Comparison of ENCODE assay signal across 10 cellular contexts in genomic region chr10:99926925-99927718, GRCh38.
DNase-seq lines count a peak whose midpoint lies in the region; ATAC-seq, FAIRE-seq and TF ChIP-seq lines count a peak whose summit lies in the region.
"Had no signal": no experiment of that assay in that cellular context is flagged by ENCODE, and none has a peak within 500 bp of the region (broad histone marks: within the 10 kb centered on the region; RNA-seq: fewer than 3 reads in every experiment).

No MANE protein-coding gene starts in this region.

- no peaks in the 10 kb centered on the region for H3K9me3 Mint-ChIP-seq in activated naive CD4-positive, alpha-beta T cell treated with anti-CD3 and anti-CD28 coated beads, Interleukin-2, amount 50 U/mL, for 24 hours
- H3K9me3 Mint-ChIP-seq in activated naive CD4-positive, alpha-beta T cell treated with anti-CD3 and anti-CD28 coated beads for 36 hours, result no peaks in the 10 kb centered on the region
- no peaks in the 10 kb centered on the region for H3K9me3 Mint-ChIP-seq in immature natural killer cell

- H3K4me3 ChIP-seq in H1 (ENCODE audit: extremely low read depth in 1 of 4, insufficient read depth in 2 of 4, low read depth in 3 of 4, low read length in 4 of 4), result no peak overlapping the region
- H3K4me3 ChIP-seq in uterus, result no peak overlapping the region
- no peak overlapping the region for H3K4me3 ChIP-seq in gastroesophageal sphincter

- 88% methylated on average over 9 of the region's 9 CpGs; no CpG with 5 or more reads in 1 of the 2 experiments for WGBS in H1 (ENCODE audit: extremely low coverage in 1 of 2, insufficient coverage in 1 of 2, insufficient read length in 1 of 2, insufficient replicate concordance in 2 of 2, low coverage in 1 of 2, low lambda C conversion rate in 2 of 2, missing lambda C conversion rate in 1 of 2), 2 experiments
- 45 to 53% methylated on average over 9 of the region's 9 CpGs for WGBS in gastroesophageal sphincter (ENCODE audit: low coverage in 1 of 2), 2 donors

- H2BK20ac ChIP-seq in H1 (ENCODE audit: low read length), result 0 out of 2 replicates have a peak overlapping the region, but pooled peaks have one; percentile 34

- H3K14ac ChIP-seq in H1 (ENCODE audit: insufficient read length), result no peak overlapping the region

- 0 out of 2 replicates have a peak overlapping the region, but pooled peaks have one; percentile 56 for H2BK12ac ChIP-seq in H1 (ENCODE audit: low read depth, low read length)

- H3K27ac ChIP-seq in H1 (ENCODE audit: low read depth, low read length) (no peak overlapping the region), uterus (peak overlapping the region; percentile 40 to 50), gastroesophageal sphincter (peak overlapping the region in 2 of 4 donors; percentile 43 to 51)
- H3K27ac ChIP-seq: KMS-11 had no signal

- peaks cover 12% of the 10 kb centered on the region for H3K4me1 Mint-ChIP-seq in activated naive CD4-positive, alpha-beta T cell treated with anti-CD3 and anti-CD28 coated beads, Interleukin-2, amount 50 U/mL, for 24 hours
- peaks cover 20% of the 10 kb centered on the region for H3K4me1 Mint-ChIP-seq in activated naive CD4-positive, alpha-beta T cell treated with anti-CD3 and anti-CD28 coated beads for 36 hours (ENCODE audit: low read depth)
- peaks cover 2 to 11% of the 10 kb centered on the region in 2 donors for H3K4me1 Mint-ChIP-seq in immature natural killer cell

- no peak overlapping the region for H3K4me3 Mint-ChIP-seq in activated naive CD4-positive, alpha-beta T cell treated with anti-CD3 and anti-CD28 coated beads, Interleukin-2, amount 50 U/mL, for 24 hours
- H3K4me3 Mint-ChIP-seq in activated naive CD4-positive, alpha-beta T cell treated with anti-CD3 and anti-CD28 coated beads for 36 hours, result no peak overlapping the region
- H3K4me3 Mint-ChIP-seq in immature natural killer cell, result no peak overlapping the region

- no peak overlapping the region for H4K91ac ChIP-seq in H1 (replicated peaks; ENCODE audit: insufficient read length, low read length)

- H3K4ac ChIP-seq in H1 (replicated peaks; ENCODE audit: insufficient read length, low read depth, low read length), result no peak overlapping the region

- H4K5ac ChIP-seq in H1 (ENCODE audit: insufficient read length, low read depth, low read length), result no peak overlapping the region

- H2BK15ac ChIP-seq in H1 (ENCODE audit: low read length), result 0 out of 2 replicates have a peak overlapping the region, but pooled peaks have one; percentile 76

- no peaks in the 10 kb centered on the region for H3K36me3 ChIP-seq in H1 (ENCODE audit: control insufficient read depth in 2 of 4, insufficient read depth in 4 of 4, low read length in 3 of 4)
- H3K36me3 ChIP-seq in uterus, result no peaks in the 10 kb centered on the region
- H3K36me3 ChIP-seq in gastroesophageal sphincter, result no peaks in the 10 kb centered on the region

- H3K18ac ChIP-seq in H1 (ENCODE audit: extremely low read depth, low read length), result no peak overlapping the region; the same call in 1 of the 2 replicates

- no peak overlapping the region for H3K56ac ChIP-seq in H1 (replicated peaks; ENCODE audit: insufficient read length, low read depth, low read length)

- no peak overlapping the region for H3K23ac ChIP-seq in H1 (ENCODE audit: insufficient read length)

- H3K27me3 Mint-ChIP-seq in activated naive CD4-positive, alpha-beta T cell treated with anti-CD3 and anti-CD28 coated beads, Interleukin-2, amount 50 U/mL, for 24 hours, result no peaks in the 10 kb centered on the region
- H3K27me3 Mint-ChIP-seq in activated naive CD4-positive, alpha-beta T cell treated with anti-CD3 and anti-CD28 coated beads for 36 hours (ENCODE audit: low read depth), result no peaks in the 10 kb centered on the region
- H3K27me3 Mint-ChIP-seq in immature natural killer cell (ENCODE audit: low read depth in 3 of 3), result peaks cover 0 to 2% (median 0%) of the 10 kb centered on the region in 3 donors

- H3K79me2 ChIP-seq in H1 (ENCODE audit: control insufficient read depth in 1 of 2, insufficient read depth in 2 of 2, low read length in 2 of 2), result no peaks in the 10 kb centered on the region

- no peaks in the 10 kb centered on the region for H3K27me3 ChIP-seq in H1 (replicated peaks in 1 of 4; ENCODE audit: control insufficient read depth in 3 of 4, extremely low read depth in 1 of 4, insufficient read depth in 3 of 4, low read length in 3 of 4)
- no peaks in the 10 kb centered on the region for H3K27me3 ChIP-seq in uterus
- H3K27me3 ChIP-seq in gastroesophageal sphincter, result no peaks in the 10 kb centered on the region

- H2AK5ac ChIP-seq in H1 (ENCODE audit: low read depth, low read length), result peak overlapping the region; percentile 70; the same call in 1 of the 2 replicates

- no peak for ATAC-seq in HG02763 (IDR thresholded peaks at IDR 0.05; ENCODE audit: unreplicated experiment)
- ATAC-seq in gastroesophageal sphincter, result no peak

- peak overlapping the region; percentile 33 for H3K27ac Mint-ChIP-seq in activated naive CD4-positive, alpha-beta T cell treated with anti-CD3 and anti-CD28 coated beads, Interleukin-2, amount 50 U/mL, for 24 hours
- no peak overlapping the region for H3K27ac Mint-ChIP-seq in activated naive CD4-positive, alpha-beta T cell treated with anti-CD3 and anti-CD28 coated beads for 36 hours
- H3K27ac Mint-ChIP-seq in immature natural killer cell, result peak overlapping the region in 1 of 6 donors; percentile 73

- H3K4me1 ChIP-seq in H1 (replicated peaks in 1 of 4; ENCODE audit: control insufficient read depth in 3 of 4, insufficient read depth in 4 of 4, low read length in 3 of 4) (peaks cover 7 to 20% (median 13%) of the 10 kb centered on the region in 4 experiments; a peak in 6 of 7 replicates), uterus (peaks cover 5 to 12% of the 10 kb centered on the region in 2 donors), gastroesophageal sphincter (peaks cover 0 to 72% (median 29%) of the 10 kb centered on the region in 3 donors)

- H3K36me3 Mint-ChIP-seq in activated naive CD4-positive, alpha-beta T cell treated with anti-CD3 and anti-CD28 coated beads, Interleukin-2, amount 50 U/mL, for 24 hours, result peaks cover 7% of the 10 kb centered on the region
- no peaks in the 10 kb centered on the region for H3K36me3 Mint-ChIP-seq in activated naive CD4-positive, alpha-beta T cell treated with anti-CD3 and anti-CD28 coated beads for 36 hours (ENCODE audit: low read depth)
- H3K36me3 Mint-ChIP-seq in immature natural killer cell, result peaks cover 1 to 4% (median 3%) of the 10 kb centered on the region in 3 donors

- H2BK120ac ChIP-seq in H1 (replicated peaks; ENCODE audit: low read depth, low read length), result no peak overlapping the region

- TF ChIP-seq CTCF in H1 (IDR thresholded peaks at IDR 0.05; ENCODE audit: control extremely low read depth in 1 of 3, insufficient read depth in 1 of 3, low read depth in 1 of 3, low read length in 3 of 3) (no peak), uterus (IDR thresholded peaks at IDR 0.05) (no peak), gastroesophageal sphincter (IDR thresholded peaks at IDR 0.05) (no peak)

- TF ChIP-seq RAD21 in H1 (IDR thresholded peaks at IDR 0.05 in 1 of 2, conservative IDR thresholded peaks at IDR 0.05 in 1 of 2; ENCODE audit: low read depth in 2 of 2, low read length in 2 of 2), result no peak

- H3K79me1 ChIP-seq in H1 (ENCODE audit: low read depth, low read length), result no peaks in the 10 kb centered on the region

- POLR2A ChIA-PET in H1 (lab: Charles Lee; ENCODE audit: partially characterized antibody), result interaction anchor here (1.6 to 4.1 kb wide), 3 partner anchors 9 to 18 kb away, joined by 3 to 23 read pairs (median 11); no protein-coding TSS in a partner anchor

- intact Hi-C loops in activated naive CD4-positive, alpha-beta T cell treated with anti-CD3 and anti-CD28 coated beads for 36 hours (cut with micrococcal nuclease), result no loop called here
- intact Hi-C loops in uterus (cut with DNase I; ENCODE audit: low total_unique reads), result no loop called here

- H3K9me3 ChIP-seq in H1 (ENCODE audit: insufficient read depth in 2 of 2, low read depth in 1 of 2, low read length in 1 of 2), result no peaks in the 10 kb centered on the region
- H3K9me3 ChIP-seq in uterus, result no peaks in the 10 kb centered on the region
- H3K9me3 ChIP-seq in gastroesophageal sphincter, result no peaks in the 10 kb centered on the region

- no peak for FAIRE-seq in H1 (lab: Jason Lieb, UNC)

- CTCF ChIA-PET in activated naive CD4-positive, alpha-beta T cell treated with anti-CD3 and anti-CD28 coated beads for 36 hours (lab: Charles Lee), result no interaction called here
- CTCF ChIA-PET in H1 (lab: Charles Lee; ENCODE audit: partially characterized antibody), result interaction anchor here (0.6 to 1.9 kb wide), 5 partner anchors 13 to 143 kb away, joined by 3 to 8 read pairs (median 3); partner anchors contain the start of gene DNMBP

- no peak overlapping the region for H4K8ac ChIP-seq in H1 (ENCODE audit: extremely low read depth, insufficient read depth, low read length)

- TF ChIP-seq POLR2A in H1 (IDR thresholded peaks at IDR 0.05; ENCODE audit: control extremely low read depth in 1 of 2, low read depth in 2 of 2, low read length in 2 of 2), result no peak
- TF ChIP-seq POLR2A in uterus (IDR thresholded peaks at IDR 0.05), result no peak
- no peak for TF ChIP-seq POLR2A in gastroesophageal sphincter (IDR thresholded peaks at IDR 0.05)

- no peak overlapping the region for H2BK5ac ChIP-seq in H1 (ENCODE audit: low read depth, low read length)

- H3K23me2 ChIP-seq in H1 (ENCODE audit: low read depth, low read length), result no peaks in the 10 kb centered on the region

- no peaks in the 10 kb centered on the region for H4K20me1 ChIP-seq in H1 (replicated peaks in 1 of 2; ENCODE audit: control insufficient read depth in 1 of 2, insufficient read depth in 2 of 2, low read length in 2 of 2)

- DNase-seq in activated naive CD4-positive, alpha-beta T cell treated with anti-CD3 and anti-CD28 coated beads for 36 hours, result no peak
- no peak for DNase-seq in H1 (ENCODE audit: low read depth in 1 of 2, low spot score in 2 of 2)
- DNase-seq in lung microvascular endothelial cell (ENCODE audit: low read depth in 2 of 2), result peak; percentile 61 to 91
- peak; percentile 51 to 63 for DNase-seq in uterus
- DNase-seq in immature natural killer cell, result no peak
- DNase-seq: stimulated activated CD4-positive, alpha-beta T cell treated with anti-CD3 and anti-CD28 coated beads, Interleukin-12 subunit alpha, Interleukin-12 subunit beta, amount 100 ng/mL, for 4 hours had no signal

- no peak overlapping the region for H3K9ac ChIP-seq in H1 (replicated peaks in 1 of 4; ENCODE audit: extremely low read depth in 1 of 4, low read depth in 3 of 4, low read length in 3 of 4)
- H3K9ac ChIP-seq: KMS-11 had no signal

- H2AFZ ChIP-seq in H1 (ENCODE audit: low read length), result no peak overlapping the region

- no peak overlapping the region for H3K4me2 ChIP-seq in H1 (ENCODE audit: insufficient read depth in 1 of 2, low read depth in 2 of 2, low read length in 2 of 2)
- H3K4me2 ChIP-seq: KMS-11 had no signal

- no peak for TF ChIP-seq EP300 in H1 (IDR thresholded peaks at IDR 0.05; ENCODE audit: borderline replicate concordance in 1 of 2, low read depth in 2 of 2, low read length in 2 of 2)
- no peak for TF ChIP-seq EP300 in gastroesophageal sphincter (IDR thresholded peaks at IDR 0.05)

TF ChIP-seq in H1, 55 proteins besides CTCF, POLR2A, EP300 and RAD21 (continues in another document):
- TF ChIP-seq CEBPB (IDR thresholded peaks at IDR 0.05; ENCODE audit: low read depth, low read length) (no peak), SP2 (IDR thresholded peaks at IDR 0.05; ENCODE audit: low read length) (no peak)

Comparison
In these comparisons a context has a peak if more than half of its experiments do, and no peak if none do; other contexts are left out.
1. DNase-seq: peak in lung microvascular endothelial cell (2 of 2) and uterus (2 of 2); none in activated naive CD4-positive, alpha-beta T cell treated with anti-CD3 and anti-CD28 coated beads for 36 hours (single experiment), H1 (0 of 2) and immature natural killer cell (0 of 3).